ENCODE assay signal across 1 cellular context in genomic region chr3:190513409-190514162, GRCh38.
A peak's percentile ranks its signal among the peaks of the same experiment; 100 is the strongest.
TF ChIP-seq lines count a peak whose summit lies in the region.

Gene IL1RAP, plus strand, starts transcription at chr3:190514085. Its CDS starts 50,205 bp downstream, at chr3:190564290.

TF ChIP-seq in HepG2, 621 proteins besides CTCF, POLR2A, EP300 and RAD21 (continued from another document and continues in another):
- no peak; the same call in 1 of the 2 replicates for TF ChIP-seq SAFB2 (CRISPR knock-in tag; IDR thresholded peaks at IDR 0.05; ENCODE audit: borderline replicate concordance, low read depth)
- no peak for TF ChIP-seq PCBP2 (optimal IDR thresholded peaks at IDR 0.05; ENCODE audit: low read depth, low read length, poor library complexity, severe bottlenecking)
- TF ChIP-seq HMGXB4 (CRISPR knock-in tag; IDR thresholded peaks at IDR 0.05; ENCODE audit: borderline replicate concordance in 1 of 2, low read depth in 1 of 2) = peak; percentile 68 to 82; a peak in 3 of 4 replicates
- TF ChIP-seq SP1 (IDR thresholded peaks at IDR 0.05) = no peak
- peak; percentile 18; the same call in 1 of the 2 replicates for TF ChIP-seq SP1 (CRISPR knock-in tag; IDR thresholded peaks at IDR 0.05)
- no peak for TF ChIP-seq KLF13 (CRISPR knock-in tag; IDR thresholded peaks at IDR 0.05)
- TF ChIP-seq RBM39 (IDR thresholded peaks at IDR 0.05; ENCODE audit: low read depth, low read length, poor library complexity, severe bottlenecking) = peak; percentile 67
- TF ChIP-seq ZNF883 (CRISPR knock-in tag; IDR thresholded peaks at IDR 0.05; ENCODE audit: not compliant biosample characterization) = peak; percentile 72
- no peak for TF ChIP-seq NFATC3 (CRISPR knock-in tag; IDR thresholded peaks at IDR 0.05)
- TF ChIP-seq ZNF446 (CRISPR knock-in tag; IDR thresholded peaks at IDR 0.05) = no peak; the same call in 1 of the 2 replicates
- no peak for TF ChIP-seq ARNT (IDR thresholded peaks at IDR 0.05)
- no peak for TF ChIP-seq ZBTB44 (CRISPR knock-in tag; IDR thresholded peaks at IDR 0.05)
- TF ChIP-seq CBFB (CRISPR knock-in tag; IDR thresholded peaks at IDR 0.05) = peak; percentile 26; the same call in 1 of the 2 replicates
- TF ChIP-seq HIVEP1 (CRISPR knock-in tag; IDR thresholded peaks at IDR 0.05) = no peak; the same call in 1 of the 2 replicates
- no peak for TF ChIP-seq PCBP1 (IDR thresholded peaks at IDR 0.05; ENCODE audit: borderline replicate concordance, low read depth, low read length)
- TF ChIP-seq HNF1A (IDR thresholded peaks at IDR 0.05; ENCODE audit: low read depth) = no peak
- peak; percentile 67 for TF ChIP-seq HNF1A (CRISPR knock-in tag; IDR thresholded peaks at IDR 0.05; ENCODE audit: borderline replicate concordance)
- TF ChIP-seq ZNF576 (CRISPR knock-in tag; IDR thresholded peaks at IDR 0.05) = no peak
- no peak for TF ChIP-seq ZNF318 (CRISPR knock-in tag; IDR thresholded peaks at IDR 0.05)
- no peak for TF ChIP-seq FUBP1 (CRISPR knock-in tag; IDR thresholded peaks at IDR 0.05; ENCODE audit: borderline replicate concordance)
- TF ChIP-seq ZNF235 (CRISPR knock-in tag; IDR thresholded peaks at IDR 0.05; ENCODE audit: borderline replicate concordance) = peak; percentile 46; the same call in 1 of the 2 replicates
- no peak for TF ChIP-seq MYNN (CRISPR knock-in tag; IDR thresholded peaks at IDR 0.05; ENCODE audit: low read depth)
- no peak for TF ChIP-seq TBL1XR1 (IDR thresholded peaks at IDR 0.05; ENCODE audit: borderline replicate concordance, low read length, partially characterized antibody)
- no peak for TF ChIP-seq JARID2 (CRISPR knock-in tag; IDR thresholded peaks at IDR 0.05; ENCODE audit: insufficient replicate concordance)
- TF ChIP-seq NFYB (CRISPR knock-in tag; IDR thresholded peaks at IDR 0.05) = peak; percentile 73
- no peak for TF ChIP-seq CSRNP1 (CRISPR knock-in tag; IDR thresholded peaks at IDR 0.05)
- no peak for TF ChIP-seq MAF1 (CRISPR knock-in tag; IDR thresholded peaks at IDR 0.05; ENCODE audit: borderline replicate concordance)
- peak; percentile 76; the same call in 1 of the 2 replicates for TF ChIP-seq ZFYVE20 (CRISPR knock-in tag; IDR thresholded peaks at IDR 0.05; ENCODE audit: borderline replicate concordance, low read depth)
- TF ChIP-seq HOXD1 (CRISPR knock-in tag; IDR thresholded peaks at IDR 0.05) = no peak; the same call in 1 of the 2 replicates
- no peak; the same call in 1 of the 2 replicates for TF ChIP-seq IRX3 (CRISPR knock-in tag; IDR thresholded peaks at IDR 0.05; ENCODE audit: borderline replicate concordance, low read depth)
- no peak for TF ChIP-seq MAFF (IDR thresholded peaks at IDR 0.05; ENCODE audit: low read depth, low read length)
- TF ChIP-seq HDAC2 (CRISPR knock-in tag; IDR thresholded peaks at IDR 0.05) = peak; percentile 93
- no peak for TF ChIP-seq ZNF879 (CRISPR knock-in tag; IDR thresholded peaks at IDR 0.05)
- no peak for TF ChIP-seq ZNF720 (CRISPR knock-in tag; IDR thresholded peaks at IDR 0.05)
- TF ChIP-seq SIN3A (IDR thresholded peaks at IDR 0.05; ENCODE audit: borderline replicate concordance, low read depth, low read length) = peak; percentile 63; the same call in 1 of the 2 replicates
- peak; percentile 92; the same call in 1 of the 2 replicates for TF ChIP-seq ZFP82 (CRISPR knock-in tag; IDR thresholded peaks at IDR 0.05; ENCODE audit: borderline replicate concordance)
- TF ChIP-seq ZNF567 (CRISPR knock-in tag; IDR thresholded peaks at IDR 0.05; ENCODE audit: borderline replicate concordance) = peak; percentile 77; the same call in 1 of the 2 replicates
- no peak for TF ChIP-seq GLMP (CRISPR knock-in tag; IDR thresholded peaks at IDR 0.05; ENCODE audit: borderline replicate concordance)
